Comparison of ENCODE assay signal across 25 cellular contexts in genomic region chr9:107090218-107090617, GRCh38.
"Had no signal": no experiment of that assay in that cellular context is flagged by ENCODE, and none has a peak within 500 bp of the region (broad histone marks: within the 10 kb centered on the region; RNA-seq: fewer than 3 reads in every experiment).

No MANE protein-coding gene starts in this region.

- ATAC-seq: left cardiac atrium; left ventricle myocardium superior; naive thymus-derived CD4-positive, alpha-beta T cell; psoas muscle; right lobe of liver; stimulated activated naive B cell treated with anti-CD40 and anti-IgM and Interleukin-4, amounts not matched to agents 10 μg/mL and 1 μg/mL and 100 μg/mL, for 72 hours; stimulated activated naive CD8-positive, alpha-beta T cell treated with anti-CD3 and anti-CD28 coated beads, Interleukin-15, amount 100 ng/mL, for 72 hours; upper lobe of right lung had no signal

- DNase-seq: dorsolateral prefrontal cortex; effector CD8-positive, alpha-beta T cell; foreskin melanocyte; head of caudate nucleus; kidney; left cardiac atrium; left ventricle myocardium superior; mesenchymal stem cell; naive thymus-derived CD4-positive, alpha-beta T cell; nephron progenitor cell; psoas muscle; retina; right lobe of liver; spleen; stimulated activated CD4-positive, alpha-beta T cell treated with anti-CD3 and anti-CD28 coated beads, Interleukin-15, amount 100 ng/mL, for 24 hours; stimulated activated CD4-positive, alpha-beta T cell treated with anti-CD3 and anti-CD28 coated beads, Interleukin-1b, Interleukin-23, amount 100 ng/mL, for 48 hours; stimulated activated CD4-positive, alpha-beta T cell treated with anti-CD3 and anti-CD28 coated beads, Interleukin-4, amount 100 ng/mL, for 24 hours; stimulated activated naive B cell treated with anti-CD40 and anti-IgM and Interleukin-4, amounts not matched to agents 10 μg/mL and 1 μg/mL and 100 μg/mL, for 72 hours; stimulated activated naive CD8-positive, alpha-beta T cell treated with anti-CD3 and anti-CD28 coated beads, Interleukin-15, amount 100 ng/mL, for 72 hours; testis; upper lobe of right lung had no signal

- H3K27ac ChIP-seq: dorsolateral prefrontal cortex, hepatocyte, parathyroid adenoma, psoas muscle, right lobe of liver, spleen, testis, tibial nerve, upper lobe of right lung, vagina had no signal
